21 cellular contexts compared by ENCODE assay signal in the genomic region with DNA sequence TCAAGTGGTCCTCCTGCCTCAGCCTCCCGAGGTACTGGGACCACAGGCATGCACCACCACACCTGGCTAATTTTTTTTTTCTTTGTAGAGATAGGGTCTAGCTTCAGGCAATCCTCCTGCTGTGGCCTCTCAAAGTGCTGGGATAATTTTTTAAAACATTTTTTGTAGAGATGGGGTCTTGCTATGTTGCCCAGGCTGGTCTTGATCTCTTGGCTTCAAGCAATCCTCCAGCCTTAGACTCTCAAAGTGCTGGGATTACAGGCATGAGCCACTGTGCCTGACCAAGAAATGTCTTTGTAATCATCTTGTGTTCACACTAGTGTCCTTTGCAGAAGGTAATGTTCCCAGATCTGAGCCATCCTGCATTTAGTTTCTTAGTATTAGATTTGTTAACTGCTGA.
DNase-seq lines count a peak whose midpoint lies in the region; ATAC-seq and TF ChIP-seq lines count a peak whose summit lies in the region.
"Had no signal": no experiment of that assay in that cellular context is flagged by ENCODE, and none has a peak within 500 bp of the region (broad histone marks: within the 10 kb centered on the region; RNA-seq: fewer than 3 reads in every experiment).

No MANE protein-coding gene starts in this region.

- no peaks in the 10 kb centered on the region for H3K27me3 Mint-ChIP-seq in activated CD4-positive, alpha-beta T cell treated with anti-CD3 and anti-CD28 coated beads for 36 hours
- no peaks in the 10 kb centered on the region for H3K27me3 Mint-ChIP-seq in CD4-positive, CD25-positive, alpha-beta regulatory T cell
- H3K27me3 Mint-ChIP-seq in WTC11 (ENCODE audit: low read depth): no peaks in the 10 kb centered on the region
- no peaks in the 10 kb centered on the region for H3K27me3 Mint-ChIP-seq in natural killer cell (ENCODE audit: low read depth in 2 of 2)
- no peaks in the 10 kb centered on the region for H3K27me3 Mint-ChIP-seq in activated CD4-positive, alpha-beta memory T cell treated with anti-CD3 and anti-CD28 coated beads for 36 hours

- peak overlapping the region; percentile 37 for H3K27ac Mint-ChIP-seq in activated CD4-positive, alpha-beta T cell treated with anti-CD3 and anti-CD28 coated beads for 36 hours
- peak overlapping the region in 2 of 3 donors; percentile 29 to 74 for H3K27ac Mint-ChIP-seq in CD4-positive, CD25-positive, alpha-beta regulatory T cell
- H3K27ac Mint-ChIP-seq in WTC11: no peak overlapping the region
- peak overlapping the region; percentile 90 to 93 for H3K27ac Mint-ChIP-seq in natural killer cell
- H3K27ac Mint-ChIP-seq in activated CD4-positive, alpha-beta memory T cell treated with anti-CD3 and anti-CD28 coated beads for 36 hours: no peak overlapping the region
- H3K27ac Mint-ChIP-seq: HFFc6 had no signal

- POLR2A ChIA-PET in activated CD4-positive, alpha-beta T cell treated with anti-CD3 and anti-CD28 coated beads for 36 hours (lab: Charles Lee): no interaction called here
- POLR2A ChIA-PET in WTC11 (lab: Charles Lee): interaction anchor here (0.6 kb wide), 1 partner anchor 315 kb away, joined by 3 read pairs; no protein-coding TSS in a partner anchor
- POLR2A ChIA-PET in activated CD4-positive, alpha-beta memory T cell treated with anti-CD3 and anti-CD28 coated beads for 36 hours (lab: Charles Lee): no interaction called here

- no peak overlapping the region for H3K4me2 ChIP-seq in osteoblast (ENCODE audit: insufficient read depth, low read length)
- H3K4me2 ChIP-seq: KMS-11 had no signal

- in situ Hi-C loops in GM13976 (cut with MboI; ENCODE audit: low sequenced_read_pairs, unreplicated experiment): loop anchor here (25.0 kb wide), 1 partner anchor 738 kb away; no protein-coding TSS in a partner anchor

- CTCF ChIA-PET in activated CD4-positive, alpha-beta T cell treated with anti-CD3 and anti-CD28 coated beads for 36 hours (lab: Charles Lee): interaction anchor here (0.7 to 6.0 kb wide), 12 partner anchors 9 to 118 kb away, joined by 3 to 37 read pairs (median 4); no protein-coding TSS in a partner anchor
- CTCF ChIA-PET in WTC11 (lab: Charles Lee): interaction anchor here (0.9 to 4.0 kb wide), 3 partner anchors 18 to 144 kb away, joined by 3 to 23 read pairs (median 3); no protein-coding TSS in a partner anchor
- CTCF ChIA-PET in activated CD4-positive, alpha-beta memory T cell treated with anti-CD3 and anti-CD28 coated beads for 36 hours (lab: Charles Lee): interaction anchor here (0.5 to 2.8 kb wide), 8 partner anchors 9 to 153 kb away, joined by 3 to 10 read pairs (median 5); no protein-coding TSS in a partner anchor

- DNase-seq in activated CD4-positive, alpha-beta T cell treated with anti-CD3 and anti-CD28 coated beads for 36 hours: no peak
- DNase-seq in activated CD4-positive, alpha-beta T cell treated with anti-CD3 and anti-CD28 coated beads, Interleukin-2, amount 50 U/mL, for 48 hours: no peak
- DNase-seq in CD4-positive, CD25-positive, alpha-beta regulatory T cell: no peak
- DNase-seq in WTC11 (ENCODE audit: low spot score) (no peak), natural killer cell (no peak), GM13976 (ENCODE audit: low spot score) (no peak), osteoblast (ENCODE audit: insufficient read length, low spot score, missing footprints) (no peak)
- no peak for DNase-seq in activated CD4-positive, alpha-beta memory T cell treated with anti-CD3 and anti-CD28 coated beads for 36 hours
- DNase-seq: C1 segment of cervical spinal cord, DMS79 treated with DMSO at 0.1 percent for 48 hours, GM23248, HFFc6, NCI-H1092, NCI-H1694, NCI-H2107, NCI-H226, NCI-H526, OCI-M1, RPMI8226 had no signal

- intact Hi-C loops in activated CD4-positive, alpha-beta T cell treated with anti-CD3 and anti-CD28 coated beads for 36 hours (cut with DNase I, micrococcal nuclease): no loop called here
- intact Hi-C loops in natural killer cell (cut with micrococcal nuclease): no loop called here
- intact Hi-C loops in activated CD4-positive, alpha-beta memory T cell treated with anti-CD3 and anti-CD28 coated beads for 36 hours (cut with micrococcal nuclease): no loop called here

- peaks cover 12% of the 10 kb centered on the region for H3K9me3 Mint-ChIP-seq in activated CD4-positive, alpha-beta T cell treated with anti-CD3 and anti-CD28 coated beads for 36 hours (ENCODE audit: low read depth)
- peaks cover 0 to 11% (median 3%) of the 10 kb centered on the region in 7 donors for H3K9me3 Mint-ChIP-seq in CD4-positive, CD25-positive, alpha-beta regulatory T cell
- H3K9me3 Mint-ChIP-seq in WTC11 (no peaks in the 10 kb centered on the region), natural killer cell (no peaks in the 10 kb centered on the region)
- peaks cover 22% of the 10 kb centered on the region for H3K9me3 Mint-ChIP-seq in activated CD4-positive, alpha-beta memory T cell treated with anti-CD3 and anti-CD28 coated beads for 36 hours

- peaks cover 51% of the 10 kb centered on the region for H3K4me1 Mint-ChIP-seq in activated CD4-positive, alpha-beta T cell treated with anti-CD3 and anti-CD28 coated beads for 36 hours
- H3K4me1 Mint-ChIP-seq in CD4-positive, CD25-positive, alpha-beta regulatory T cell: peaks cover 10 to 81% (median 30%) of the 10 kb centered on the region in 4 donors
- H3K4me1 Mint-ChIP-seq in WTC11 (peaks cover 60% of the 10 kb centered on the region), natural killer cell (peaks cover 51 to 52% of the 10 kb centered on the region in 2 donors)
- peaks cover 51% of the 10 kb centered on the region for H3K4me1 Mint-ChIP-seq in activated CD4-positive, alpha-beta memory T cell treated with anti-CD3 and anti-CD28 coated beads for 36 hours (ENCODE audit: low read depth)

- no peak for TF ChIP-seq CTCF in WTC11 (IDR thresholded peaks at IDR 0.05)
- no peak for TF ChIP-seq CTCF in natural killer cell (IDR thresholded peaks at IDR 0.05)
- no peak for TF ChIP-seq CTCF in GM13976 (IDR thresholded peaks at IDR 0.05; ENCODE audit: borderline replicate concordance, control extremely low read depth, extremely low read depth, insufficient read depth, missing control alignments)
- no peak for TF ChIP-seq CTCF in osteoblast (IDR thresholded peaks at IDR 0.05; ENCODE audit: extremely low read depth, low read depth, low read length)

- peaks cover 0 to 5% of the 10 kb centered on the region in 2 experiments for H3K9me3 ChIP-seq in CD4-positive, CD25-positive, alpha-beta regulatory T cell (ENCODE audit: control insufficient read depth in 2 of 2, low read length in 2 of 2)
- H3K9me3 ChIP-seq in osteoblast (ENCODE audit: low read depth, low read length): peaks cover 6% of the 10 kb centered on the region

- no peak for ATAC-seq in activated CD4-positive, alpha-beta T cell treated with anti-CD3 and anti-CD28 coated beads for 36 hours
- ATAC-seq in CD4-positive, CD25-positive, alpha-beta regulatory T cell (ENCODE audit: low read depth in 2 of 2): no peak
- no peak for ATAC-seq in WTC11
- no peak for ATAC-seq in natural killer cell

- no peak overlapping the region for H3K4me3 Mint-ChIP-seq in activated CD4-positive, alpha-beta T cell treated with anti-CD3 and anti-CD28 coated beads for 36 hours
- H3K4me3 Mint-ChIP-seq in CD4-positive, CD25-positive, alpha-beta regulatory T cell: no peak overlapping the region
- no peak overlapping the region for H3K4me3 Mint-ChIP-seq in WTC11
- H3K4me3 Mint-ChIP-seq in natural killer cell: no peak overlapping the region
- H3K4me3 Mint-ChIP-seq in activated CD4-positive, alpha-beta memory T cell treated with anti-CD3 and anti-CD28 coated beads for 36 hours: no peak overlapping the region
- H3K4me3 Mint-ChIP-seq: HFFc6 had no signal

- peaks cover 15% of the 10 kb centered on the region for H3K4me1 ChIP-seq in CD4-positive, CD25-positive, alpha-beta regulatory T cell (ENCODE audit: control insufficient read depth, insufficient read depth, low read length, poor library complexity, severe bottlenecking)
- no peaks in the 10 kb centered on the region for H3K4me1 ChIP-seq in osteoblast (ENCODE audit: insufficient read depth, low read length)

- no peak overlapping the region for H3K4me3 ChIP-seq in CD4-positive, CD25-positive, alpha-beta regulatory T cell (ENCODE audit: low read depth, low read length)
- H3K4me3 ChIP-seq in osteoblast (ENCODE audit: insufficient read depth, low read length): no peak overlapping the region
- H3K4me3 ChIP-seq: GM23248 had no signal

- H4K20me1 ChIP-seq in osteoblast (ENCODE audit: insufficient read depth, low read length): no peaks in the 10 kb centered on the region

- no peak overlapping the region for H2AFZ ChIP-seq in osteoblast (ENCODE audit: low read length)
- H2AFZ ChIP-seq: GM23248 had no signal

- no peak overlapping the region for H3K27ac ChIP-seq in CD4-positive, CD25-positive, alpha-beta regulatory T cell (ENCODE audit: insufficient read depth, low read length, poor library complexity, severe bottlenecking)
- no peak overlapping the region for H3K27ac ChIP-seq in osteoblast (ENCODE audit: low read depth, low read length)
- H3K27ac ChIP-seq: 22Rv1, GM23248, KMS-11 had no signal

- peaks cover 98% of the 10 kb centered on the region for H3K36me3 ChIP-seq in CD4-positive, CD25-positive, alpha-beta regulatory T cell (ENCODE audit: control insufficient read depth, insufficient read depth, low read length)
- H3K36me3 ChIP-seq in osteoblast (ENCODE audit: insufficient read depth, low read length): no peaks in the 10 kb centered on the region

- no peaks in the 10 kb centered on the region for H3K79me2 ChIP-seq in osteoblast (ENCODE audit: insufficient read depth, low read length)

- no peaks in the 10 kb centered on the region for H3K27me3 ChIP-seq in CD4-positive, CD25-positive, alpha-beta regulatory T cell (ENCODE audit: control insufficient read depth, insufficient read depth, low read length)
- no peaks in the 10 kb centered on the region for H3K27me3 ChIP-seq in osteoblast (ENCODE audit: insufficient read depth, low read length)

- H3K36me3 Mint-ChIP-seq in activated CD4-positive, alpha-beta T cell treated with anti-CD3 and anti-CD28 coated beads for 36 hours (ENCODE audit: low read depth): peaks cover 74% of the 10 kb centered on the region
- peaks cover 76% of the 10 kb centered on the region for H3K36me3 Mint-ChIP-seq in CD4-positive, CD25-positive, alpha-beta regulatory T cell
- H3K36me3 Mint-ChIP-seq in WTC11 (peaks cover 11% of the 10 kb centered on the region), natural killer cell (peaks cover 32% of the 10 kb centered on the region)
- peaks cover 70% of the 10 kb centered on the region for H3K36me3 Mint-ChIP-seq in activated CD4-positive, alpha-beta memory T cell treated with anti-CD3 and anti-CD28 coated beads for 36 hours

Comparison
In these comparisons a context has a peak if more than half of its experiments do, and no peak if none do; other contexts are left out.
1. H3K27ac Mint-ChIP-seq: peak in activated CD4-positive, alpha-beta T cell treated with anti-CD3 and anti-CD28 coated beads for 36 hours (single experiment), CD4-positive, CD25-positive, alpha-beta regulatory T cell (2 of 3) and natural killer cell (2 of 2); none in WTC11 (single experiment) and activated CD4-positive, alpha-beta memory T cell treated with anti-CD3 and anti-CD28 coated beads for 36 hours (single experiment).